In genomic region chr2:54513364-54513715, GRCh38 we compare ENCODE assay signal across 20 cellular contexts. TPM values are rescaled to one million over a fixed set of nuclear protein-coding genes. Genes with fewer than 3 reads are reported as not detected.
DNase-seq lines count a peak whose midpoint lies in the region; ATAC-seq and TF ChIP-seq lines count a peak whose summit lies in the region.
"Had no signal": no experiment of that assay in that cellular context is flagged by ENCODE, and none has a peak within 500 bp of the region (broad histone marks: within the 10 kb centered on the region; RNA-seq: fewer than 3 reads in every experiment).

No MANE protein-coding gene starts in this region.

- H3K27ac ChIP-seq in left ventricle myocardium inferior (replicated peaks) (peak overlapping the region; percentile 38), right atrium auricular region (no peak overlapping the region), VCaP (peak overlapping the region; percentile 31; the same call in 1 of the 2 replicates)
- H3K27ac ChIP-seq: 22Rv1 had no signal

- H3K9me3 Mint-ChIP-seq in nephron: no peaks in the 10 kb centered on the region
- H3K9me3 Mint-ChIP-seq: CD4-positive, alpha-beta T cell had no signal

- H3K4me1 ChIP-seq in left ventricle myocardium inferior (peaks cover 100% of the 10 kb centered on the region), right atrium auricular region (peaks cover 0 to 68% of the 10 kb centered on the region in 2 donors)

- H3K9me3 ChIP-seq in left ventricle myocardium inferior (replicated peaks): no peaks in the 10 kb centered on the region
- no peaks in the 10 kb centered on the region for H3K9me3 ChIP-seq in right atrium auricular region

- no peak overlapping the region for H3K4me3 Mint-ChIP-seq in nephron
- H3K4me3 Mint-ChIP-seq: CD4-positive, alpha-beta T cell had no signal

- TF ChIP-seq CTCF in left ventricle myocardium inferior (IDR thresholded peaks at IDR 0.05; ENCODE audit: borderline replicate concordance): no peak
- no peak for TF ChIP-seq CTCF in right atrium auricular region (IDR thresholded peaks at IDR 0.05)
- TF ChIP-seq CTCF in VCaP (conservative IDR thresholded peaks at IDR 0.05): no peak
- TF ChIP-seq CTCF in nephron (IDR thresholded peaks at IDR 0.05; ENCODE audit: unreplicated experiment in 3 of 3): no peak

- no peaks in the 10 kb centered on the region for H3K36me3 Mint-ChIP-seq in nephron (ENCODE audit: low read depth)

- H3K4me1 Mint-ChIP-seq in nephron: peaks cover 32% of the 10 kb centered on the region

- no peak for DNase-seq in left ventricle myocardium inferior
- no peak for DNase-seq in right atrium auricular region (ENCODE audit: low spot score)
- no peak for DNase-seq in NCI-H2196 (lab: John Stamatoyannopoulos, UW; ENCODE audit: unreplicated experiment)
- DNase-seq in HT-29 (ENCODE audit: low spot score): no peak
- no peak for DNase-seq in left lobe of liver (ENCODE audit: low spot score)
- DNase-seq: CD4-positive, alpha-beta T cell; EL; GF-D8; KBM-7; NCI-H1048; NCI-H1417; NCI-H1694; NCI-H226; NCI-H510A; SHP77 treated with DMSO at 0.1 percent for 48 hours had no signal

- H3K4me3 ChIP-seq in left ventricle myocardium inferior (no peak overlapping the region), right atrium auricular region (no peak overlapping the region)

- H3K27me3 ChIP-seq in left ventricle myocardium inferior (ENCODE audit: low read depth) (no peaks in the 10 kb centered on the region), right atrium auricular region (no peaks in the 10 kb centered on the region)

- H3K27me3 Mint-ChIP-seq in nephron (ENCODE audit: low read depth): no peaks in the 10 kb centered on the region
- H3K27me3 Mint-ChIP-seq: CD4-positive, alpha-beta T cell had no signal

- ATAC-seq in HG02610 (IDR thresholded peaks at IDR 0.05; ENCODE audit: unreplicated experiment): no peak
- ATAC-seq in left lobe of liver: no peak
- ATAC-seq: Panc1 had no signal

- intact Hi-C loops in left ventricle myocardium inferior (cut with micrococcal nuclease): no loop called here

- H3K27ac Mint-ChIP-seq in nephron: peak overlapping the region in 2 of 3 experiments; percentile 49 to 58
- H3K27ac Mint-ChIP-seq: CD4-positive, alpha-beta T cell had no signal

- H3K36me3 ChIP-seq in left ventricle myocardium inferior: peaks cover 11% of the 10 kb centered on the region
- H3K36me3 ChIP-seq in right atrium auricular region: no peaks in the 10 kb centered on the region

RNA-seq across cellular contexts. Expression of gene SPTBN1, which starts 57.2 kb away (rescaled TPM):
- total RNA-seq in left ventricle myocardium inferior: 484 TPM
- 100 to 1,000 TPM; 265 to 382 TPM for total RNA-seq in right atrium auricular region
- 138 and 141 TPM in 2 replicates for total RNA-seq in HT-29 (2014; rRNA removed; shearing (Covaris generic))
- 108 TPM for total RNA-seq in left lobe of liver

Comparison
In these comparisons a context has a peak if more than half of its experiments do, and no peak if none do; other contexts are left out.
1. H3K27ac ChIP-seq: peak in left ventricle myocardium inferior (single experiment) and VCaP (single experiment); none in right atrium auricular region (0 of 2).